ENCODE assay signal across 24 cellular contexts in genomic region chr3:187207624-187208023, GRCh38. TPM values are rescaled to one million over a fixed set of nuclear protein-coding genes. Genes with fewer than 3 reads are reported as not detected.
DNase-seq lines count a peak whose midpoint lies in the region; ATAC-seq and TF ChIP-seq lines count a peak whose summit lies in the region.
"Had no signal": no experiment of that assay in that cellular context is flagged by ENCODE, and none has a peak within 500 bp of the region (broad histone marks: within the 10 kb centered on the region; RNA-seq: fewer than 3 reads in every experiment).

No MANE protein-coding gene starts in this region.

- DNase-seq in Right ventricle myocardium superior, result no peak
- DNase-seq in left ventricle myocardium inferior, result no peak
- peak; percentile 51 for DNase-seq in fibroblast of peridontal ligament (ENCODE audit: extremely low read depth)
- DNase-seq in prostate gland (ENCODE audit: low spot score), result no peak
- no peak for DNase-seq in aorta
- no peak for DNase-seq in stimulated activated CD4-positive, alpha-beta T cell treated with anti-CD3 and anti-CD28 coated beads, Interleukin-4, amount 100 ng/mL, for 24 hours
- DNase-seq in GDM1 (lab: John Stamatoyannopoulos, UW), result no peak
- DNase-seq: activated gamma-delta T cell; AML-193; CD8-positive, alpha-beta T cell; effector CD8-positive, alpha-beta T cell; H9; naive thymus-derived CD4-positive, alpha-beta T cell; NCI-H187; ovary; right lobe of liver; SK-N-SH; T-helper 17 cell; upper lobe of left lung had no signal

- H3K9me3 ChIP-seq in left ventricle myocardium inferior (replicated peaks) (no peaks in the 10 kb centered on the region), prostate gland (no peaks in the 10 kb centered on the region), aorta (ENCODE audit: control insufficient read depth, low read length) (no peaks in the 10 kb centered on the region)
- H3K9me3 ChIP-seq: ovary, right lobe of liver, SK-N-SH, upper lobe of left lung had no signal

- intact Hi-C loops in Right ventricle myocardium superior (cut with DNase I), result no loop called here
- intact Hi-C loops in left ventricle myocardium inferior (cut with micrococcal nuclease), result no loop called here
- intact Hi-C loops in prostate gland (cut with DNase I), result no loop called here
- intact Hi-C loops in aorta (cut with DNase I), result loop anchor here in 1 of 2 donors (2.0 kb wide), 1 partner anchor 15 kb away; no protein-coding TSS in a partner anchor

- no peak for TF ChIP-seq POLR2A in prostate gland (IDR thresholded peaks at IDR 0.05)

- peaks cover 25% of the 10 kb centered on the region for H3K4me1 ChIP-seq in left ventricle myocardium inferior
- H3K4me1 ChIP-seq in prostate gland (replicated peaks), result peaks cover 4% of the 10 kb centered on the region
- peaks cover 12 to 13% of the 10 kb centered on the region in 2 donors for H3K4me1 ChIP-seq in aorta (ENCODE audit: control insufficient read depth in 1 of 2, insufficient read depth in 2 of 2, low read length in 2 of 2)
- H3K4me1 ChIP-seq: right lobe of liver had no signal

- ATAC-seq in Right ventricle myocardium superior (ENCODE audit: poor library complexity), result peak; percentile 39
- no peak for ATAC-seq in aorta (ENCODE audit: low FRiP score)
- ATAC-seq in GM18907 (IDR thresholded peaks at IDR 0.05; ENCODE audit: unreplicated experiment), result no peak
- ATAC-seq: CD8-positive, alpha-beta T cell; naive thymus-derived CD4-positive, alpha-beta T cell; right lobe of liver; T-helper 17 cell had no signal

- H3K27ac ChIP-seq in left ventricle myocardium inferior (replicated peaks) (no peak overlapping the region), prostate gland (peak overlapping the region; percentile 9 to 52), aorta (ENCODE audit: low read depth in 1 of 2, low read length in 2 of 2) (peak overlapping the region; percentile 11 to 43)
- H3K27ac ChIP-seq: ovary, right lobe of liver, upper lobe of left lung had no signal

- TF ChIP-seq CTCF in left ventricle myocardium inferior (IDR thresholded peaks at IDR 0.05; ENCODE audit: borderline replicate concordance), result no peak
- TF ChIP-seq CTCF in prostate gland (IDR thresholded peaks at IDR 0.05), result no peak

- no peak overlapping the region for H3K4me3 ChIP-seq in left ventricle myocardium inferior
- no peak overlapping the region for H3K4me3 ChIP-seq in prostate gland
- no peak overlapping the region for H3K4me3 ChIP-seq in aorta (ENCODE audit: low read length in 2 of 2)
- H3K4me3 ChIP-seq: ovary, right lobe of liver, upper lobe of left lung had no signal

- no peaks in the 10 kb centered on the region for H3K36me3 ChIP-seq in left ventricle myocardium inferior
- H3K36me3 ChIP-seq in prostate gland, result no peaks in the 10 kb centered on the region
- H3K36me3 ChIP-seq in aorta (ENCODE audit: control insufficient read depth in 1 of 2, insufficient read depth in 2 of 2, low read length in 1 of 2), result no peaks in the 10 kb centered on the region
- H3K36me3 ChIP-seq: ovary, right lobe of liver, upper lobe of left lung had no signal

- no peaks in the 10 kb centered on the region for H3K27me3 ChIP-seq in left ventricle myocardium inferior (ENCODE audit: low read depth)
- H3K27me3 ChIP-seq in prostate gland (replicated peaks; ENCODE audit: insufficient read depth), result no peaks in the 10 kb centered on the region
- H3K27me3 ChIP-seq in aorta (ENCODE audit: control insufficient read depth in 1 of 2, insufficient read depth in 2 of 2, low read length in 1 of 2), result no peaks in the 10 kb centered on the region
- H3K27me3 ChIP-seq: ovary, right lobe of liver, upper lobe of left lung had no signal

RNA-seq across cellular contexts. Expression of gene RTP1, which starts 10.3 kb away (rescaled TPM):
- total RNA-seq in Right ventricle myocardium superior, result not detected
- not detected for total RNA-seq in left ventricle myocardium inferior
- not detected for total RNA-seq in prostate gland
- total RNA-seq in aorta, result under 1 TPM; 0.16 to 0.48 TPM
- not detected for polyA plus RNA-seq in aorta
- total RNA-seq: A172; CD8-positive, alpha-beta T cell; esophagus mucosa; mesenteric fat pad; naive thymus-derived CD4-positive, alpha-beta T cell; right lobe of liver; RPMI7951; T-helper 17 cell had no signal
- polyA plus RNA-seq: naive thymus-derived CD4-positive, alpha-beta T cell; ovary; SK-N-SH had no signal
